1 cellular context compared by ENCODE assay signal in the genomic region with DNA sequence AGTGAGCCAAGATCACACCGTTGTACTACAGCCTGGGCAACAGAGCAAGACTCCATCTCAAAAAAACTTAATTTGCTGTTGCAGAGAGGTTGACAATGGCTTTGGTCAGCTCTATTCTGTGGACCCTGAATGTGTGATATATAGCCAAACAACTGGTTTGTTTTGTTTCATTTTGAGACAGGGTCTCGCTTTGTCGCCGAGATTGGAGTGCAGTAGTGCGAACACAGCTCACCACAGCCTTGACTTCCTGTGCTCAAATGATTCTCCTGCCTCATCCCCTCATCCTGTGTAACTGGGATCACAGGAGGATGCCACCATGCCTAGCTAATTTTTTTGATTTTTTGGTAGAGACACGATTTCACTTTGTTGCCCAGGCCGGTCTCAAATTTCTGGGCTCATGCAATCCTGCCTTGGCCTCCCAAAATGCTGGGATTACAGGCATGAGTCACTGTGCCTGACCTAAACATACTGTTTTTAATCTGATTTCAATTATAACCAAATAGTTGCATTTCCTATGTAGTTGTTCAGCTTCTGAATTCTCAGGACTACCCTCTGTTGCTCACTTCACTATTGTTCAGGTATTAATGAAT.
TF ChIP-seq lines count a peak whose summit lies in the region.

No MANE protein-coding gene starts in this region.

TF ChIP-seq in K562, 482 proteins besides CTCF, POLR2A, EP300 and RAD21:
- TF ChIP-seq, protein P1, sequence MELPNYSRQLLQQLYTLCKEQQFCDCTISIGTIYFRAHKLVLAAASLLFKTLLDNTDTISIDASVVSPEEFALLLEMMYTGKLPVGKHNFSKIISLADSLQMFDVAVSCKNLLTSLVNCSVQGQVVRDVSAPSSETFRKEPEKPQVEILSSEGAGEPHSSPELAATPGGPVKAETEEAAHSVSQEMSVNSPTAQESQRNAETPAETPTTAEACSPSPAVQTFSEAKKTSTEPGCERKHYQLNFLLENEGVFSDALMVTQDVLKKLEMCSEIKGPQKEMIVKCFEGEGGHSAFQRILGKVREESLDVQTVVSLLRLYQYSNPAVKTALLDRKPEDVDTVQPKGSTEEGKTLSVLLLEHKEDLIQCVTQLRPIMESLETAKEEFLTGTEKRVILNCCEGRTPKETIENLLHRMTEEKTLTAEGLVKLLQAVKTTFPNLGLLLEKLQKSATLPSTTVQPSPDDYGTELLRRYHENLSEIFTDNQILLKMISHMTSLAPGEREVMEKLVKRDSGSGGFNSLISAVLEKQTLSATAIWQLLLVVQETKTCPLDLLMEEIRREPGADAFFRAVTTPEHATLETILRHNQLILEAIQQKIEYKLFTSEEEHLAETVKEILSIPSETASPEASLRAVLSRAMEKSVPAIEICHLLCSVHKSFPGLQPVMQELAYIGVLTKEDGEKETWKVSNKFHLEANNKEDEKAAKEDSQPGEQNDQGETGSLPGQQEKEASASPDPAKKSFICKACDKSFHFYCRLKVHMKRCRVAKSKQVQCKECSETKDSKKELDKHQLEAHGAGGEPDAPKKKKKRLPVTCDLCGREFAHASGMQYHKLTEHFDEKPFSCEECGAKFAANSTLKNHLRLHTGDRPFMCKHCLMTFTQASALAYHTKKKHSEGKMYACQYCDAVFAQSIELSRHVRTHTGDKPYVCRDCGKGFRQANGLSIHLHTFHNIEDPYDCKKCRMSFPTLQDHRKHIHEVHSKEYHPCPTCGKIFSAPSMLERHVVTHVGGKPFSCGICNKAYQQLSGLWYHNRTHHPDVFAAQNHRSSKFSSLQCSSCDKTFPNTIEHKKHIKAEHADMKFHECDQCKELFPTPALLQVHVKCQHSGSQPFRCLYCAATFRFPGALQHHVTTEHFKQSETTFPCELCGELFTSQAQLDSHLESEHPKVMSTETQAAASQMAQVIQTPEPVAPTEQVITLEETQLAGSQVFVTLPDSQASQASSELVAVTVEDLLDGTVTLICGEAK (IDR thresholded peaks at IDR 0.05) = no peak
- TF ChIP-seq, protein P1 (CRISPR knock-in tag; IDR thresholded peaks at IDR 0.05) = no peak
- TF ChIP-seq, protein P2, sequence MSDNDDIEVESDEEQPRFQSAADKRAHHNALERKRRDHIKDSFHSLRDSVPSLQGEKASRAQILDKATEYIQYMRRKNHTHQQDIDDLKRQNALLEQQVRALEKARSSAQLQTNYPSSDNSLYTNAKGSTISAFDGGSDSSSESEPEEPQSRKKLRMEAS (CRISPR knock-in tag; IDR thresholded peaks at IDR 0.05) = no peak
- no peak for TF ChIP-seq SNRNP70 (optimal IDR thresholded peaks at IDR 0.05; ENCODE audit: low read depth, low read length)
- no peak for TF ChIP-seq CBX3 (IDR thresholded peaks at IDR 0.05; ENCODE audit: borderline replicate concordance in 1 of 2, low read length in 2 of 2)
- no peak for TF ChIP-seq BHLHE40 (IDR thresholded peaks at IDR 0.05; ENCODE audit: low read length)
- TF ChIP-seq EP400 (IDR thresholded peaks at IDR 0.05) = no peak
- TF ChIP-seq SMARCC2 (IDR thresholded peaks at IDR 0.05; ENCODE audit: low read depth) = no peak
- TF ChIP-seq SMARCE1 (IDR thresholded peaks at IDR 0.05) = no peak
- TF ChIP-seq, protein P3, sequence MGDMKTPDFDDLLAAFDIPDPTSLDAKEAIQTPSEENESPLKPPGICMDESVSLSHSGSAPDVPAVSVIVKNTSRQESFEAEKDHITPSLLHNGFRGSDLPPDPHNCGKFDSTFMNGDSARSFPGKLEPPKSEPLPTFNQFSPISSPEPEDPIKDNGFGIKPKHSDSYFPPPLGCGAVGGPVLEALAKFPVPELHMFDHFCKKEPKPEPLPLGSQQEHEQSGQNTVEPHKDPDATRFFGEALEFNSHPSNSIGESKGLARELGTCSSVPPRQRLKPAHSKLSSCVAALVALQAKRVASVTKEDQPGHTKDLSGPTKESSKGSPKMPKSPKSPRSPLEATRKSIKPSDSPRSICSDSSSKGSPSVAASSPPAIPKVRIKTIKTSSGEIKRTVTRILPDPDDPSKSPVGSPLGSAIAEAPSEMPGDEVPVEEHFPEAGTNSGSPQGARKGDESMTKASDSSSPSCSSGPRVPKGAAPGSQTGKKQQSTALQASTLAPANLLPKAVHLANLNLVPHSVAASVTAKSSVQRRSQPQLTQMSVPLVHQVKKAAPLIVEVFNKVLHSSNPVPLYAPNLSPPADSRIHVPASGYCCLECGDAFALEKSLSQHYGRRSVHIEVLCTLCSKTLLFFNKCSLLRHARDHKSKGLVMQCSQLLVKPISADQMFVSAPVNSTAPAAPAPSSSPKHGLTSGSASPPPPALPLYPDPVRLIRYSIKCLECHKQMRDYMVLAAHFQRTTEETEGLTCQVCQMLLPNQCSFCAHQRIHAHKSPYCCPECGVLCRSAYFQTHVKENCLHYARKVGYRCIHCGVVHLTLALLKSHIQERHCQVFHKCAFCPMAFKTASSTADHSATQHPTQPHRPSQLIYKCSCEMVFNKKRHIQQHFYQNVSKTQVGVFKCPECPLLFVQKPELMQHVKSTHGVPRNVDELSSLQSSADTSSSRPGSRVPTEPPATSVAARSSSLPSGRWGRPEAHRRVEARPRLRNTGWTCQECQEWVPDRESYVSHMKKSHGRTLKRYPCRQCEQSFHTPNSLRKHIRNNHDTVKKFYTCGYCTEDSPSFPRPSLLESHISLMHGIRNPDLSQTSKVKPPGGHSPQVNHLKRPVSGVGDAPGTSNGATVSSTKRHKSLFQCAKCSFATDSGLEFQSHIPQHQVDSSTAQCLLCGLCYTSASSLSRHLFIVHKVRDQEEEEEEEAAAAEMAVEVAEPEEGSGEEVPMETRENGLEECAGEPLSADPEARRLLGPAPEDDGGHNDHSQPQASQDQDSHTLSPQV (IDR thresholded peaks at IDR 0.05) = no peak
- no peak for TF ChIP-seq HNRNPLL (IDR thresholded peaks at IDR 0.05; ENCODE audit: low read depth, low read length, poor library complexity, severe bottlenecking)
- no peak for TF ChIP-seq JUN (IDR thresholded peaks at IDR 0.05; ENCODE audit: borderline replicate concordance, low read depth, low read length)
- no peak for TF ChIP-seq JUN (CRISPR knock-in tag; IDR thresholded peaks at IDR 0.05; ENCODE audit: borderline replicate concordance)
- no peak for TF ChIP-seq KLF1 (tag; IDR thresholded peaks at IDR 0.05)
- TF ChIP-seq ZNF347 (CRISPR knock-in tag; IDR thresholded peaks at IDR 0.05; ENCODE audit: low read depth) = no peak
- TF ChIP-seq, protein P4, sequence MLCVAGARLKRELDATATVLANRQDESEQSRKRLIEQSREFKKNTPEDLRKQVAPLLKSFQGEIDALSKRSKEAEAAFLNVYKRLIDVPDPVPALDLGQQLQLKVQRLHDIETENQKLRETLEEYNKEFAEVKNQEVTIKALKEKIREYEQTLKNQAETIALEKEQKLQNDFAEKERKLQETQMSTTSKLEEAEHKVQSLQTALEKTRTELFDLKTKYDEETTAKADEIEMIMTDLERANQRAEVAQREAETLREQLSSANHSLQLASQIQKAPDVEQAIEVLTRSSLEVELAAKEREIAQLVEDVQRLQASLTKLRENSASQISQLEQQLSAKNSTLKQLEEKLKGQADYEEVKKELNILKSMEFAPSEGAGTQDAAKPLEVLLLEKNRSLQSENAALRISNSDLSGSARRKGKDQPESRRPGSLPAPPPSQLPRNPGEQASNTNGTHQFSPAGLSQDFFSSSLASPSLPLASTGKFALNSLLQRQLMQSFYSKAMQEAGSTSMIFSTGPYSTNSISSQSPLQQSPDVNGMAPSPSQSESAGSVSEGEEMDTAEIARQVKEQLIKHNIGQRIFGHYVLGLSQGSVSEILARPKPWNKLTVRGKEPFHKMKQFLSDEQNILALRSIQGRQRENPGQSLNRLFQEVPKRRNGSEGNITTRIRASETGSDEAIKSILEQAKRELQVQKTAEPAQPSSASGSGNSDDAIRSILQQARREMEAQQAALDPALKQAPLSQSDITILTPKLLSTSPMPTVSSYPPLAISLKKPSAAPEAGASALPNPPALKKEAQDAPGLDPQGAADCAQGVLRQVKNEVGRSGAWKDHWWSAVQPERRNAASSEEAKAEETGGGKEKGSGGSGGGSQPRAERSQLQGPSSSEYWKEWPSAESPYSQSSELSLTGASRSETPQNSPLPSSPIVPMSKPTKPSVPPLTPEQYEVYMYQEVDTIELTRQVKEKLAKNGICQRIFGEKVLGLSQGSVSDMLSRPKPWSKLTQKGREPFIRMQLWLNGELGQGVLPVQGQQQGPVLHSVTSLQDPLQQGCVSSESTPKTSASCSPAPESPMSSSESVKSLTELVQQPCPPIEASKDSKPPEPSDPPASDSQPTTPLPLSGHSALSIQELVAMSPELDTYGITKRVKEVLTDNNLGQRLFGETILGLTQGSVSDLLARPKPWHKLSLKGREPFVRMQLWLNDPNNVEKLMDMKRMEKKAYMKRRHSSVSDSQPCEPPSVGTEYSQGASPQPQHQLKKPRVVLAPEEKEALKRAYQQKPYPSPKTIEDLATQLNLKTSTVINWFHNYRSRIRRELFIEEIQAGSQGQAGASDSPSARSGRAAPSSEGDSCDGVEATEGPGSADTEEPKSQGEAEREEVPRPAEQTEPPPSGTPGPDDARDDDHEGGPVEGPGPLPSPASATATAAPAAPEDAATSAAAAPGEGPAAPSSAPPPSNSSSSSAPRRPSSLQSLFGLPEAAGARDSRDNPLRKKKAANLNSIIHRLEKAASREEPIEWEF (CRISPR knock-in tag; IDR thresholded peaks at IDR 0.05) = no peak
- no peak for TF ChIP-seq ZNF696 (CRISPR knock-in tag; conservative IDR thresholded peaks at IDR 0.05)
